Comparison of ENCODE assay signal across 13 cellular contexts in the genomic region with DNA sequence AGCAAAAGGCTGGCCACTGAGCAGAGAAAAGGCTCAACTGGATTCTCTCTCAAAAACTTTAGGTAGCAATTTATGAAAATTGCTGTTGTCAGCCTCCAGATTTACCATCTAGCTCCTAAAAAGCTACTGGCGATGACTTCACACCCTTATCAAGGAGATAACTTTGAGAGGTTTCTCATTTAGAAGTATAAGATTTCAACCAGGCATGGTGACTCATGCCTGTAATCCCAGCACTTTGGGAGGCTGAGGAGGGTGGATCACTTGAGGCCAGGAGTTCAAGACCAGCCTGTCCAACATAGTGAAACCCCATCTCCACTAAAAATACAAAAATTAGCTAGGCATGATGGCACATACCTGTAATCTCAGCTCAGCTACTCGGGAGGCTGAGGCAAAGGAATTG. TPM values are rescaled to one million over a fixed set of nuclear protein-coding genes. Genes with fewer than 3 reads are reported as not detected.
A peak's percentile ranks its signal among the peaks of the same experiment; 100 is the strongest.
DNase-seq lines count a peak whose midpoint lies in the region; ATAC-seq and TF ChIP-seq lines count a peak whose summit lies in the region.
"Not testable (repeated sequence)": the region's sequence is repeated elsewhere in the genome, so short reads cannot be mapped to it uniquely, and the experiment has no call there.
"Had no signal": no experiment of that assay in that cellular context is flagged by ENCODE, and none has a peak within 500 bp of the region (broad histone marks: within the 10 kb centered on the region; RNA-seq: fewer than 3 reads in every experiment).

No MANE protein-coding gene starts in this region.

- not testable (repeated sequence) for ATAC-seq in IMR-90 (ENCODE audit: low read depth)
- ATAC-seq in T-cell (replicated peaks in 1 of 4): peak in 3 of 4 experiments; percentile 14 to 30 (median 19)
- peak; percentile 39 for ATAC-seq in stimulated activated naive CD8-positive, alpha-beta T cell treated with anti-CD3 and anti-CD28 coated beads, Interleukin-15, amount 100 ng/mL, for 72 hours

- peak overlapping the region; percentile 97 to 99 for H3K27ac Mint-ChIP-seq in T-cell
- H3K27ac Mint-ChIP-seq in activated CD4-positive, alpha-beta memory T cell treated with anti-CD3 and anti-CD28 coated beads for 36 hours: peak overlapping the region; percentile 94
- H3K27ac Mint-ChIP-seq in activated T-helper 2 cell treated with anti-CD3 and anti-CD28 coated beads, Interferon-gamma antibody, Interleukin-2, Interleukin-4, amounts not matched to agents 10 μg/mL and 5 μg/mL and 100 μg/mL, durations not matched to agents 14 hours and 24 hours and 36 hours: peak overlapping the region; percentile 94
- peak overlapping the region; percentile 75 for H3K27ac Mint-ChIP-seq in mesothelial cell of epicardium
- peak overlapping the region; percentile 89 to 99 for H3K27ac Mint-ChIP-seq in stimulated activated naive CD8-positive, alpha-beta T cell treated with anti-CD3 and anti-CD28 coated beads, Interleukin-15, amount 100 ng/mL, for 72 hours

- not testable (repeated sequence) for H3K4me3 ChIP-seq in BLaER1 treated with 17β-estradiol and CSF1 and Interleukin-3, amounts not matched to agents 10 nM and 100 nM; IMR-90 (ENCODE audit: insufficient read depth, low read depth, low read length)

- TF ChIP-seq CTCF in IMR-90 (conservative IDR thresholded peaks at IDR 0.05; ENCODE audit: low read depth, low read length); mesothelial cell of epicardium (IDR thresholded peaks at IDR 0.05; ENCODE audit: unreplicated experiment): not testable (repeated sequence)

- not testable (repeated sequence) for H3K9me3 ChIP-seq in BLaER1 treated with 17β-estradiol and CSF1 and Interleukin-3, amounts not matched to agents 10 nM and 100 nM (replicated peaks in 1 of 11); IMR-90 (ENCODE audit: control insufficient read depth, insufficient read depth, low read length)

- peak overlapping the region; percentile 35 to 81 (median 65) for H3K4me2 ChIP-seq in BLaER1 treated with 17β-estradiol and CSF1 and Interleukin-3, amounts not matched to agents 10 nM and 100 nM
- H3K4me2 ChIP-seq in IMR-90 (ENCODE audit: low read depth, low read length): not testable (repeated sequence)

- not testable (repeated sequence) for H3K9me3 Mint-ChIP-seq in T-cell; activated CD4-positive, alpha-beta memory T cell treated with anti-CD3 and anti-CD28 coated beads for 36 hours; activated T-helper 2 cell treated with anti-CD3 and anti-CD28 coated beads, Interferon-gamma antibody, Interleukin-2, Interleukin-4, amounts not matched to agents 10 μg/mL and 5 μg/mL and 100 μg/mL, durations not matched to agents 14 hours and 24 hours and 36 hours; mesothelial cell of epicardium; stimulated activated naive CD8-positive, alpha-beta T cell treated with anti-CD3 and anti-CD28 coated beads, Interleukin-15, amount 100 ng/mL, for 72 hours

- not testable (repeated sequence) for H2AK9ac ChIP-seq in IMR-90 (replicated peaks; ENCODE audit: low read depth, low read length, poor library complexity)

- H2BK120ac ChIP-seq in IMR-90 (ENCODE audit: low read depth, low read length): not testable (repeated sequence)

- H3K18ac ChIP-seq in IMR-90 (ENCODE audit: low read depth, low read length): not testable (repeated sequence)

- not testable (repeated sequence) for H4K91ac ChIP-seq in IMR-90 (ENCODE audit: insufficient read depth, low read depth, low read length)

- H2BK5ac ChIP-seq in IMR-90 (ENCODE audit: low read depth, low read length, poor library complexity, severe bottlenecking): not testable (repeated sequence)

- in situ Hi-C loops in IMR-90 (cut with MboI; ENCODE audit: low sequenced_read_pairs): not testable (repeated sequence)

- peak overlapping the region in 10 of 11 experiments; percentile 3 to 78 (median 37); a peak in 12 of 22 replicates for H3K9ac ChIP-seq in BLaER1 treated with 17β-estradiol and CSF1 and Interleukin-3, amounts not matched to agents 10 nM and 100 nM
- H3K9ac ChIP-seq in IMR-90 (ENCODE audit: low read depth, low read length): not testable (repeated sequence)

- H3K79me1 ChIP-seq in IMR-90 (ENCODE audit: low read depth in 1 of 2, low read length in 2 of 2): not testable (repeated sequence)

- H3K9me1 ChIP-seq in IMR-90 (ENCODE audit: insufficient read depth, low read length): not testable (repeated sequence)

- POLR2A ChIA-PET in IMR-90 (lab: Charles Lee; ENCODE audit: unreplicated experiment): not testable (repeated sequence)
- POLR2A ChIA-PET in T-cell (lab: Charles Lee): interaction anchor here in 1 of 2 donors (0.6 kb wide), 2 partner anchors 37 to 118 kb away, joined by 5 to 6 read pairs; no protein-coding TSS in a partner anchor
- POLR2A ChIA-PET in activated CD4-positive, alpha-beta memory T cell treated with anti-CD3 and anti-CD28 coated beads for 36 hours (lab: Charles Lee): interaction anchor here (4.7 kb wide), 1 partner anchor 14 kb away, joined by 32 read pairs; a partner anchor contains a TSS

- not testable (repeated sequence) for H3K23ac ChIP-seq in IMR-90 (ENCODE audit: low read depth, low read length)

- intact Hi-C loops in IMR-90 (cut with micrococcal nuclease): not testable (repeated sequence)
- intact Hi-C loops in activated CD4-positive, alpha-beta memory T cell treated with anti-CD3 and anti-CD28 coated beads for 36 hours (cut with micrococcal nuclease): loop anchor here (1.0 to 10.0 kb wide), 3 partner anchors 14 to 276 kb away; a partner anchor contains a TSS
- intact Hi-C loops in activated T-helper 2 cell treated with anti-CD3 and anti-CD28 coated beads, Interferon-gamma antibody, Interleukin-2, Interleukin-4, amounts not matched to agents 10 μg/mL and 5 μg/mL and 100 μg/mL, durations not matched to agents 14 hours and 24 hours and 36 hours (cut with micrococcal nuclease): loop anchor here (1.0 kb wide), 1 partner anchor 14 kb away; a partner anchor contains a TSS

- CTCF ChIA-PET in IMR-90 (lab: Yijun Ruan, JAX): not testable (repeated sequence)
- CTCF ChIA-PET in T-cell (lab: Charles Lee): interaction anchor here (0.6 to 1.5 kb wide), 7 partner anchors 9 to 394 kb away, joined by 3 to 4 read pairs (median 3); a partner anchor contains a TSS
- CTCF ChIA-PET in activated CD4-positive, alpha-beta memory T cell treated with anti-CD3 and anti-CD28 coated beads for 36 hours (lab: Charles Lee): interaction anchor here (0.7 to 1.1 kb wide), 3 partner anchors 16 to 179 kb away, joined by 3 to 5 read pairs (median 4); no protein-coding TSS in a partner anchor

- not testable (repeated sequence) for BruUV-seq in IMR-90 (replicated peaks; lab: Mats Ljungman, UMichigan)

- not testable (repeated sequence) for H4K5ac ChIP-seq in IMR-90 (ENCODE audit: low read depth, low read length)

- not testable (repeated sequence) for H2BK20ac ChIP-seq in IMR-90 (ENCODE audit: low read depth, low read length)

- not testable (repeated sequence) for TF ChIP-seq RAD21 in IMR-90 (IDR thresholded peaks at IDR 0.05; ENCODE audit: low read length)

- not testable (repeated sequence) for H2AK5ac ChIP-seq in IMR-90 (ENCODE audit: low read depth, low read length)

- peaks cover 33 to 71% (median 56%) of the 10 kb centered on the region in 10 experiments for H3K4me1 ChIP-seq in BLaER1 treated with 17β-estradiol and CSF1 and Interleukin-3, amounts not matched to agents 10 nM and 100 nM
- H3K4me1 ChIP-seq in IMR-90 (ENCODE audit: control insufficient read depth, insufficient read depth, low read length): not testable (repeated sequence)

- H4K20me1 ChIP-seq in BLaER1 treated with 17β-estradiol and CSF1 and Interleukin-3, amounts not matched to agents 10 nM and 100 nM; IMR-90 (ENCODE audit: insufficient read depth, low read length): not testable (repeated sequence)

- not testable (repeated sequence) for H3K14ac ChIP-seq in IMR-90 (replicated peaks; ENCODE audit: low read depth, low read length)

- not testable (repeated sequence) for DNase-seq in IMR-90; T-cell; activated T-helper 2 cell treated with anti-CD3 and anti-CD28 coated beads, Interferon-gamma antibody, Interleukin-2, Interleukin-4, amounts not matched to agents 10 μg/mL and 5 μg/mL and 100 μg/mL, durations not matched to agents 14 hours and 24 hours and 36 hours (ENCODE audit: low spot score); mesothelial cell of epicardium (ENCODE audit: low spot score in 2 of 2, unreplicated experiment in 2 of 2); stimulated activated naive CD8-positive, alpha-beta T cell treated with anti-CD3 and anti-CD28 coated beads, Interleukin-15, amount 100 ng/mL, for 72 hours
- peak; percentile 34 for DNase-seq in activated CD4-positive, alpha-beta memory T cell treated with anti-CD3 and anti-CD28 coated beads for 36 hours
- DNase-seq in amniotic epithelial cell (ENCODE audit: low read depth): peak; percentile 60

- dilution Hi-C loops in IMR-90 (cut with HindIII; ENCODE audit: low sequenced_read_pairs, unreplicated experiment): not testable (repeated sequence)

- not testable (repeated sequence) for H3K56ac ChIP-seq in IMR-90 (ENCODE audit: extremely low read depth, insufficient read depth, low read length)

- not testable (repeated sequence) for H3K36me3 Mint-ChIP-seq in T-cell; activated CD4-positive, alpha-beta memory T cell treated with anti-CD3 and anti-CD28 coated beads for 36 hours; activated T-helper 2 cell treated with anti-CD3 and anti-CD28 coated beads, Interferon-gamma antibody, Interleukin-2, Interleukin-4, amounts not matched to agents 10 μg/mL and 5 μg/mL and 100 μg/mL, durations not matched to agents 14 hours and 24 hours and 36 hours (ENCODE audit: low read depth); mesothelial cell of epicardium

- not testable (repeated sequence) for TF ChIP-seq POLR2A in IMR-90 (IDR thresholded peaks at IDR 0.05; ENCODE audit: low read depth, low read length)

- not testable (repeated sequence) for H4K8ac ChIP-seq in IMR-90 (ENCODE audit: low read depth in 2 of 2, low read length in 2 of 2)

- not testable (repeated sequence) for H2AFZ ChIP-seq in IMR-90 (replicated peaks; ENCODE audit: low read length, poor library complexity)

- no CpG with 5 or more reads among the region's 2 CpGs for WGBS in IMR-90 (ENCODE audit: extremely low coverage in 2 of 2, insufficient read length in 1 of 2), 2 experiments

- not testable (repeated sequence) for H3K27me3 ChIP-seq in BLaER1 treated with 17β-estradiol and CSF1 and Interleukin-3, amounts not matched to agents 10 nM and 100 nM; IMR-90 (ENCODE audit: control insufficient read depth, insufficient read depth, low read length)

- H3K27me3 Mint-ChIP-seq in T-cell; activated CD4-positive, alpha-beta memory T cell treated with anti-CD3 and anti-CD28 coated beads for 36 hours; activated T-helper 2 cell treated with anti-CD3 and anti-CD28 coated beads, Interferon-gamma antibody, Interleukin-2, Interleukin-4, amounts not matched to agents 10 μg/mL and 5 μg/mL and 100 μg/mL, durations not matched to agents 14 hours and 24 hours and 36 hours (ENCODE audit: low read depth); mesothelial cell of epicardium (ENCODE audit: low read depth); stimulated activated naive CD8-positive, alpha-beta T cell treated with anti-CD3 and anti-CD28 coated beads, Interleukin-15, amount 100 ng/mL, for 72 hours: not testable (repeated sequence)

- peak overlapping the region in 2 of 3 donors; percentile 50 to 60 for H3K4me3 Mint-ChIP-seq in T-cell
- peak overlapping the region; percentile 10 for H3K4me3 Mint-ChIP-seq in activated CD4-positive, alpha-beta memory T cell treated with anti-CD3 and anti-CD28 coated beads for 36 hours
- peak overlapping the region; percentile 45 for H3K4me3 Mint-ChIP-seq in activated T-helper 2 cell treated with anti-CD3 and anti-CD28 coated beads, Interferon-gamma antibody, Interleukin-2, Interleukin-4, amounts not matched to agents 10 μg/mL and 5 μg/mL and 100 μg/mL, durations not matched to agents 14 hours and 24 hours and 36 hours (ENCODE audit: low read depth)
- H3K4me3 Mint-ChIP-seq in mesothelial cell of epicardium: not testable (repeated sequence)
- H3K4me3 Mint-ChIP-seq in stimulated activated naive CD8-positive, alpha-beta T cell treated with anti-CD3 and anti-CD28 coated beads, Interleukin-15, amount 100 ng/mL, for 72 hours: peak overlapping the region; percentile 26 to 77

- not testable (repeated sequence) for H3K36me3 ChIP-seq in BLaER1 treated with 17β-estradiol and CSF1 and Interleukin-3, amounts not matched to agents 10 nM and 100 nM; IMR-90 (ENCODE audit: control insufficient read depth, insufficient read depth, low read length)

- not testable (repeated sequence) for H2BK15ac ChIP-seq in IMR-90 (ENCODE audit: low read depth, low read length)

- peak overlapping the region; percentile 34 to 89 (median 80); a peak in 21 of 22 replicates for H3K27ac ChIP-seq in BLaER1 treated with 17β-estradiol and CSF1 and Interleukin-3, amounts not matched to agents 10 nM and 100 nM
- not testable (repeated sequence) for H3K27ac ChIP-seq in IMR-90 (ENCODE audit: insufficient read depth, low read length)

- peaks cover 48 to 49% (median 48%) of the 10 kb centered on the region in 3 donors for H3K4me1 Mint-ChIP-seq in T-cell
- peaks cover 30% of the 10 kb centered on the region for H3K4me1 Mint-ChIP-seq in activated CD4-positive, alpha-beta memory T cell treated with anti-CD3 and anti-CD28 coated beads for 36 hours (ENCODE audit: low read depth)
- peaks cover 29% of the 10 kb centered on the region for H3K4me1 Mint-ChIP-seq in activated T-helper 2 cell treated with anti-CD3 and anti-CD28 coated beads, Interferon-gamma antibody, Interleukin-2, Interleukin-4, amounts not matched to agents 10 μg/mL and 5 μg/mL and 100 μg/mL, durations not matched to agents 14 hours and 24 hours and 36 hours (ENCODE audit: low read depth)
- H3K4me1 Mint-ChIP-seq in mesothelial cell of epicardium: peaks cover 21% of the 10 kb centered on the region
- peaks cover 54% of the 10 kb centered on the region for H3K4me1 Mint-ChIP-seq in stimulated activated naive CD8-positive, alpha-beta T cell treated with anti-CD3 and anti-CD28 coated beads, Interleukin-15, amount 100 ng/mL, for 72 hours

- H3K4ac ChIP-seq in IMR-90 (ENCODE audit: low read depth, low read length): not testable (repeated sequence)

RNA-seq across cellular contexts. Expression of a gene that starts 14.7 kb away (rescaled TPM):
- 7.2 and 8.1 TPM in 2 replicates for total RNA-seq in IMR-90 (2012; rRNA removed)
- polyA plus RNA-seq in IMR-90 (2012; rRNA removed): 4.6 and 5.0 TPM in 2 replicates
- 2.0 and 2.5 TPM in 2 replicates for polyA plus RNA-seq in IMR-90 (2012; cell fraction: cytosol; rRNA removed)
- polyA plus RNA-seq in IMR-90 (2012; cell fraction: nucleus; rRNA removed; ENCODE audit: low replicate concordance): 1.3 and 3.2 TPM in 2 replicates
- total RNA-seq in T-cell: 100 to 1,000 TPM; 109 to 170 (median 112) TPM
- 10 to 100 TPM; 42.8 to 48.0 TPM for total RNA-seq in activated CD4-positive, alpha-beta memory T cell treated with anti-CD3 and anti-CD28 coated beads for 36 hours
- total RNA-seq in activated T-helper 2 cell treated with anti-CD3 and anti-CD28 coated beads, Interferon-gamma antibody, Interleukin-2, Interleukin-4, amounts not matched to agents 10 μg/mL and 5 μg/mL and 100 μg/mL, durations not matched to agents 14 hours and 24 hours and 36 hours: 18.9 and 19.0 TPM in 2 replicates
- total RNA-seq in mesothelial cell of epicardium: 87.6 to 91.0 TPM (median 89.5 TPM) in 3 replicates

RNA-seq across cellular contexts. Expression of a gene that starts 49.3 kb away (rescaled TPM):
- total RNA-seq in IMR-90 (2012; rRNA removed): not detected in 2 replicates
- not detected in 2 replicates for polyA plus RNA-seq in IMR-90 (2012; rRNA removed)
- not detected in 2 replicates for polyA plus RNA-seq in IMR-90 (2012; cell fraction: cytosol; rRNA removed)
- polyA plus RNA-seq in IMR-90 (2012; cell fraction: nucleus; rRNA removed; ENCODE audit: low replicate concordance): not detected in 2 replicates
- not detected for total RNA-seq in T-cell
- total RNA-seq in activated CD4-positive, alpha-beta memory T cell treated with anti-CD3 and anti-CD28 coated beads for 36 hours: not detected
- total RNA-seq in activated T-helper 2 cell treated with anti-CD3 and anti-CD28 coated beads, Interferon-gamma antibody, Interleukin-2, Interleukin-4, amounts not matched to agents 10 μg/mL and 5 μg/mL and 100 μg/mL, durations not matched to agents 14 hours and 24 hours and 36 hours: not detected in 2 replicates
- not detected in 3 replicates for total RNA-seq in mesothelial cell of epicardium
- total RNA-seq: H1, MCF 10A, NCI-H460, PC-9 had no signal
- polyA plus RNA-seq: CD14-positive monocyte, H1 had no signal
